12 cellular contexts compared by ENCODE assay signal in the genomic region with DNA sequence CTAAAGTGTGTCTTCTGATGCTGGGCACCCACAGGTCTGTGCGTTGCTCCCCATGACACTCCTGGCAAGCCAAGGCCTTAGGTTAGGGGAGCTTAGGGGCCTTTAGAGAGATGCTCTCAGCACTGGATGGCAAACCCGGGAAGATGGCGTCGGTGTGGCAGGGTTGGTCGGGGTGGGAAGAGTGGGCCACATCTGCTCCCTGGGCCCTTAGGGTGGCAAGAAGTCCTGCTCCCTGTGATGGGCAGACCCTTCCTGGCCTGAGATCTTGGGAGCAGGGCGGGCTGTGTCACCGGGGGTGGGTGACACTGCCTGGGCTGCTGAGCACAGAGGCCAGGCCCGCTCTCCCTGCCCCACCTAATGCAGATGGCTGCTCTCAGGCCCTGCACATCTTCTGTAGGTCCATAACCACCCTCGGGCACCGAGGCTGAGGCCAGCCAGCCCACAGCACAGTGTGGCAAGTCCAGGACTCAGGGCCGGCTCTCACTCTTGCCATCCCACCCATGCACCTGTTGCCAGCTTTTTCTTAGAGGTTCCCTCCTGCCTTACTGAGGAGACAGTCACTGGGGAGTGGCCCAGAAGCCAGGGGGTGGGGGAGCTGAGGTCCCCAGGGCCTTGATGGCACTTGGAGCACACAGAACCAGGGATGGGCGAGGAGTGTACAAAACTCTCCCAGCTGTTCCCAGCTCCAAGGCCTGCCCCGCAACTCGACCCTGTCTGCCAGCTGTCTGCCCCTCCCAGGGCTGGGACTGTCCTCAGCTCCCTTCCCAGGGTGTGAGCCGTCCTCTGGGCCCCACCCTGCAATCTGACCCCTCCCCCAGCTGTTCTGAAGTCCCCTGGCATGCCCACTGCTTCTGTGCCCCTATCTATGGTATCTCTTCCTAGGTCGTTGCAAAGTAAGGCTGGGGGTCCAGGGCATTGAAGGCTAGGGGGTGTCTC. TPM values are rescaled to one million over a fixed set of nuclear protein-coding genes. Genes with fewer than 3 reads are reported as not detected.
DNase-seq lines count a peak whose midpoint lies in the region; TF ChIP-seq lines count a peak whose summit lies in the region.
"Had no signal": no experiment of that assay in that cellular context is flagged by ENCODE, and none has a peak within 500 bp of the region (broad histone marks: within the 10 kb centered on the region; RNA-seq: fewer than 3 reads in every experiment).

No MANE protein-coding gene starts in this region.

- H3K4me1 ChIP-seq in esophagus (ENCODE audit: control insufficient read depth in 2 of 2, insufficient read depth in 2 of 2, low read length in 1 of 2) (peaks cover 31 to 64% of the 10 kb centered on the region in 2 donors), muscle layer of duodenum (ENCODE audit: control insufficient read depth in 1 of 2, insufficient read depth in 2 of 2, low read length in 2 of 2) (peaks cover 26 to 90% of the 10 kb centered on the region in 2 donors), thyroid gland (peaks cover 5 to 80% of the 10 kb centered on the region in 2 donors)
- H3K4me1 ChIP-seq: pancreas had no signal

- H3K27ac ChIP-seq in esophagus (ENCODE audit: low read depth in 2 of 2, low read length in 1 of 2) (peak overlapping the region; percentile 85 to 92), muscle layer of duodenum (ENCODE audit: low read length) (peak overlapping the region; percentile 86), thyroid gland (peak overlapping the region in 2 of 3 donors; percentile 43 to 63)
- H3K27ac ChIP-seq: pancreas had no signal

- H3K9me3 ChIP-seq in esophagus (ENCODE audit: control insufficient read depth in 2 of 2, insufficient read depth in 1 of 2, low read depth in 1 of 2, low read length in 1 of 2) (no peaks in the 10 kb centered on the region), muscle layer of duodenum (ENCODE audit: control insufficient read depth in 1 of 2, low read length in 2 of 2) (no peaks in the 10 kb centered on the region), thyroid gland (no peaks in the 10 kb centered on the region)
- H3K9me3 ChIP-seq: pancreas had no signal

- 76 to 79% methylated on average over 16 of the region's 16 CpGs for WGBS in esophagus, 2 donors
- WGBS in thyroid gland, 2 donors: 91 to 97% methylated on average over 6 to 16 of the region's 16 CpGs

- peaks cover 0 to 1% of the 10 kb centered on the region in 2 donors for H3K36me3 ChIP-seq in esophagus (ENCODE audit: control insufficient read depth in 2 of 2, insufficient read depth in 2 of 2, low read length in 1 of 2)
- no peaks in the 10 kb centered on the region for H3K36me3 ChIP-seq in muscle layer of duodenum (ENCODE audit: control insufficient read depth in 1 of 2, insufficient read depth in 2 of 2, low read length in 2 of 2)
- H3K36me3 ChIP-seq in thyroid gland: no peaks in the 10 kb centered on the region
- H3K36me3 ChIP-seq: pancreas had no signal

- intact Hi-C loops in thyroid gland (cut with DNase I): no loop called here

- DNase-seq in NCI-H2171 (lab: John Stamatoyannopoulos, UW): peak; percentile 25
- DNase-seq in thyroid gland: no peak
- DNase-seq in T-helper 2 cell: no peak
- DNase-seq in GM20000 (ENCODE audit: low spot score): no peak
- no peak for DNase-seq in NCI-H1694 (lab: John Stamatoyannopoulos, UW)
- DNase-seq: activated CD8-positive, alpha-beta memory T cell treated with anti-CD3 and anti-CD28 coated beads, Interleukin-2, amount 50 U/mL, for 48 hours; COR-L47; OCI-M1; T1000 had no signal

- TF ChIP-seq POLR2A in thyroid gland (IDR thresholded peaks at IDR 0.05): no peak

- H3K4me3 ChIP-seq in esophagus (ENCODE audit: low read depth in 1 of 2, low read length in 2 of 2) (no peak overlapping the region), muscle layer of duodenum (ENCODE audit: low read depth in 1 of 2, low read length in 2 of 2) (no peak overlapping the region), thyroid gland (replicated peaks in 1 of 3) (no peak overlapping the region)
- H3K4me3 ChIP-seq: pancreas had no signal

- TF ChIP-seq CTCF in thyroid gland (IDR thresholded peaks at IDR 0.05) (no peak), GM20000 (IDR thresholded peaks at IDR 0.05; ENCODE audit: extremely low read depth, missing control alignments) (no peak)

- H3K27me3 ChIP-seq in esophagus (ENCODE audit: control insufficient read depth in 1 of 2, insufficient read depth in 2 of 2, low read length in 2 of 2) (no peaks in the 10 kb centered on the region), muscle layer of duodenum (ENCODE audit: low read depth, low read length) (no peaks in the 10 kb centered on the region), thyroid gland (no peaks in the 10 kb centered on the region)
- H3K27me3 ChIP-seq: pancreas had no signal

RNA-seq across cellular contexts. Expression of a gene that starts 4.4 kb away (rescaled TPM):
- 10 to 100 TPM; 27.4 to 62.9 TPM for polyA plus RNA-seq in esophagus
- 10 to 100 TPM; 11.3 to 39.8 (median 26.7) TPM for total RNA-seq in thyroid gland

RNA-seq across cellular contexts. Expression of a gene that starts 43.9 kb away (rescaled TPM):
- 10 to 100 TPM; 22.9 to 32.7 TPM for polyA plus RNA-seq in esophagus
- total RNA-seq in thyroid gland: 1 to 10 TPM; 3.5 to 9.6 (median 5.0) TPM
